In genomic region chr15:80780416-80781221, GRCh38 we compare ENCODE assay signal across 8 cellular contexts. TPM values are rescaled to one million over a fixed set of nuclear protein-coding genes. Genes with fewer than 3 reads are reported as not detected.
DNase-seq lines count a peak whose midpoint lies in the region; ATAC-seq and TF ChIP-seq lines count a peak whose summit lies in the region.

No MANE protein-coding gene starts in this region.

- no peaks in the 10 kb centered on the region for H3K9me3 Mint-ChIP-seq in T-helper 2 cell treated with Interferon-gamma antibody and Interleukin-4, amounts not matched to agents 5 μg/mL and 100 μg/mL, for 36 hours
- H3K9me3 Mint-ChIP-seq in osteocyte (ENCODE audit: unreplicated experiment): no peaks in the 10 kb centered on the region

- ATAC-seq in esophagus mucosa (peak; percentile 36), HG03460 (IDR thresholded peaks at IDR 0.05; ENCODE audit: unreplicated experiment) (no peak), GM19397 (IDR thresholded peaks at IDR 0.05; ENCODE audit: unreplicated experiment) (no peak)

- peaks cover 43% of the 10 kb centered on the region for H3K4me1 Mint-ChIP-seq in T-helper 2 cell treated with Interferon-gamma antibody and Interleukin-4, amounts not matched to agents 5 μg/mL and 100 μg/mL, for 36 hours (ENCODE audit: low read depth)
- peaks cover 82% of the 10 kb centered on the region for H3K4me1 Mint-ChIP-seq in osteocyte (ENCODE audit: unreplicated experiment)

- H3K27me3 Mint-ChIP-seq in T-helper 2 cell treated with Interferon-gamma antibody and Interleukin-4, amounts not matched to agents 5 μg/mL and 100 μg/mL, for 36 hours (ENCODE audit: low read depth): peaks cover 53% of the 10 kb centered on the region
- no peaks in the 10 kb centered on the region for H3K27me3 Mint-ChIP-seq in osteocyte (ENCODE audit: unreplicated experiment)

- no peak for TF ChIP-seq CTCF in osteocyte (IDR thresholded peaks at IDR 0.05)

- peak in 2 of 3 experiments; percentile 77 to 81 for DNase-seq in NCI-H1417 (lab: John Stamatoyannopoulos, UW)
- no peak for DNase-seq in NCI-H1417 treated with DMSO at 0.1 percent for 48 hours (lab: John Stamatoyannopoulos, UW)
- DNase-seq in T-helper 2 cell treated with Interferon-gamma antibody and Interleukin-4, amounts not matched to agents 5 μg/mL and 100 μg/mL, for 36 hours (ENCODE audit: low spot score): peak; percentile 39
- peak; percentile 92 for DNase-seq in osteocyte (ENCODE audit: extremely low spot score, unreplicated experiment)
- DNase-seq in NCI-H446 (lab: John Stamatoyannopoulos, UW): no peak

- H3K27ac Mint-ChIP-seq in T-helper 2 cell treated with Interferon-gamma antibody and Interleukin-4, amounts not matched to agents 5 μg/mL and 100 μg/mL, for 36 hours: no peak overlapping the region
- H3K27ac Mint-ChIP-seq in osteocyte (ENCODE audit: unreplicated experiment): peak overlapping the region; percentile 59

- H3K4me3 Mint-ChIP-seq in T-helper 2 cell treated with Interferon-gamma antibody and Interleukin-4, amounts not matched to agents 5 μg/mL and 100 μg/mL, for 36 hours: peak overlapping the region; percentile 83
- H3K4me3 Mint-ChIP-seq in osteocyte (ENCODE audit: unreplicated experiment): peak overlapping the region; percentile 97

- peaks cover 3% of the 10 kb centered on the region for H3K36me3 Mint-ChIP-seq in T-helper 2 cell treated with Interferon-gamma antibody and Interleukin-4, amounts not matched to agents 5 μg/mL and 100 μg/mL, for 36 hours (ENCODE audit: low read depth)
- H3K36me3 Mint-ChIP-seq in osteocyte (ENCODE audit: unreplicated experiment): peaks cover 57% of the 10 kb centered on the region

RNA-seq across cellular contexts. Expression of gene CEMIP, which starts 1.4 kb away (rescaled TPM):
- total RNA-seq in esophagus mucosa (17.3 TPM), osteocyte (445 and 457 TPM in 2 replicates)

Comparison
In these comparisons a context has a peak if more than half of its experiments do, and no peak if none do; other contexts are left out.
1. DNase-seq: peak in NCI-H1417 (2 of 3), T-helper 2 cell treated with Interferon-gamma antibody and Interleukin-4, amounts not matched to agents 5 μg/mL and 100 μg/mL, for 36 hours (single experiment) and osteocyte (single experiment); none in NCI-H1417 treated with DMSO at 0.1 percent for 48 hours (single experiment) and NCI-H446 (0 of 2).
2. RNA of gene CEMIP, which starts 1.4 kb away (total RNA-seq): 445 to 457 TPM in osteocyte; 17.3 TPM in esophagus mucosa (single experiment); every median in the first group is over 10 times any median in the second.